In the genomic region with DNA sequence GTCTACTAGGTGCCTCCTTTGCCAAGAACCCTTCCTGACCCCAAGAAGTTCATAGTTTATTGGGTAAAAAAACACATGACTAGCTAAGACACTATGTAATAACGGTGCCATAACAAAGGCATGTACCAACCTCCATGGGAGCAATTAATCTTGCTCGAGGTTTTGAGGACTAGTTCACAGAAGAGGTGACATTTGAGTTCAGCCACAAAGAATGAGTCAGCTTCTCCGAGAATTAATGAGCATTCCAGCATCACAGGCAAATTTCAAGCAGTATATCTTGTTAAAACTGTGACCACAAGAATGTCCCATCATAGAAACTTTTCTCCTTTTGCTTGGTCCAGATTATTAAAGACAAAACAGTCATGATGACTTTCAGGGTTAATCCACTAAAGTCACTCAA, we compare ENCODE assay signal across 9 cellular contexts.
DNase-seq lines count a peak whose midpoint lies in the region; ATAC-seq, FAIRE-seq and TF ChIP-seq lines count a peak whose summit lies in the region.
"Had no signal": no experiment of that assay in that cellular context is flagged by ENCODE, and none has a peak within 500 bp of the region (broad histone marks: within the 10 kb centered on the region; RNA-seq: fewer than 3 reads in every experiment).

No MANE protein-coding gene starts in this region.

- WGBS in thyroid gland, 2 donors: 61 to 65% methylated on average over 3 of the region's 3 CpGs

- H3K4me1 Mint-ChIP-seq in activated T-helper 17 cell treated with anti-CD3 and anti-CD28 coated beads, Interleukin-2, amount 50 U/mL, for 72 hours: peaks cover 20% of the 10 kb centered on the region

- no peak overlapping the region for H3K4me2 ChIP-seq in keratinocyte (ENCODE audit: control insufficient read depth, extremely low read depth, insufficient read depth, low read depth, low read length)

- peak; percentile 89 for ATAC-seq in activated T-helper 17 cell treated with anti-CD3 and anti-CD28 coated beads, Interleukin-2, amount 50 U/mL, for 72 hours (replicated peaks)

- H3K4me3 ChIP-seq in keratinocyte (ENCODE audit: control insufficient read depth in 2 of 3, extremely low read depth in 1 of 3, insufficient read depth in 2 of 3, low read depth in 1 of 3, low read length in 3 of 3): no peak overlapping the region
- H3K4me3 ChIP-seq in thyroid gland (replicated peaks in 1 of 3): no peak overlapping the region

- no peak for TF ChIP-seq CTCF in keratinocyte (optimal IDR thresholded peaks at IDR 0.05 in 1 of 3, IDR thresholded peaks at IDR 0.05 in 1 of 3, conservative IDR thresholded peaks at IDR 0.05 in 1 of 3; ENCODE audit: extremely low read depth in 1 of 3, insufficient read depth in 2 of 3, low read length in 3 of 3)
- no peak for TF ChIP-seq CTCF in thyroid gland (IDR thresholded peaks at IDR 0.05)

- no peaks in the 10 kb centered on the region for H3K79me2 ChIP-seq in keratinocyte (ENCODE audit: control insufficient read depth, insufficient read depth, low read length)

- peak overlapping the region; percentile 78 for H3K4me3 Mint-ChIP-seq in activated T-helper 17 cell treated with anti-CD3 and anti-CD28 coated beads, Interleukin-2, amount 50 U/mL, for 72 hours

- peak; percentile 46 for FAIRE-seq in keratinocyte (lab: Jason Lieb, UNC)

- H3K27ac Mint-ChIP-seq in activated T-helper 17 cell treated with anti-CD3 and anti-CD28 coated beads, Interleukin-2, amount 50 U/mL, for 72 hours: peak overlapping the region; percentile 97

- H3K4me1 ChIP-seq in keratinocyte (ENCODE audit: control insufficient read depth, extremely low read depth, insufficient read depth, low read length) (peaks cover 9% of the 10 kb centered on the region), thyroid gland (no peaks in the 10 kb centered on the region)

- no peaks in the 10 kb centered on the region for H3K9me1 ChIP-seq in keratinocyte (ENCODE audit: control insufficient read depth, extremely low read depth, insufficient read depth, low read length)

- H3K27ac ChIP-seq in keratinocyte (ENCODE audit: control insufficient read depth, insufficient read depth, low read length) (no peak overlapping the region), thyroid gland (no peak overlapping the region)

- dilution Hi-C loops in keratinocyte (cut with MboI; ENCODE audit: extremely low pct_ligation_motif_present, low sequenced_read_pairs): no loop called here

- H3K36me3 Mint-ChIP-seq in activated T-helper 17 cell treated with anti-CD3 and anti-CD28 coated beads, Interleukin-2, amount 50 U/mL, for 72 hours (ENCODE audit: low read depth): peaks cover 6% of the 10 kb centered on the region

- intact Hi-C loops in thyroid gland (cut with DNase I): no loop called here

- H3K9me3 Mint-ChIP-seq in activated T-helper 17 cell treated with anti-CD3 and anti-CD28 coated beads, Interleukin-2, amount 50 U/mL, for 72 hours: no peaks in the 10 kb centered on the region

- H3K27me3 Mint-ChIP-seq in activated T-helper 17 cell treated with anti-CD3 and anti-CD28 coated beads, Interleukin-2, amount 50 U/mL, for 72 hours: no peaks in the 10 kb centered on the region

- no peak overlapping the region for H3K9ac ChIP-seq in keratinocyte (ENCODE audit: control insufficient read depth, extremely low read depth, insufficient read depth, low read length)

- no peak overlapping the region for H2AFZ ChIP-seq in keratinocyte (ENCODE audit: control insufficient read depth, low read length)

- H3K36me3 ChIP-seq in keratinocyte (ENCODE audit: control insufficient read depth in 2 of 2, extremely low read depth in 1 of 2, insufficient read depth in 2 of 2, low read length in 2 of 2): no peaks in the 10 kb centered on the region
- no peaks in the 10 kb centered on the region for H3K36me3 ChIP-seq in thyroid gland

- no peaks in the 10 kb centered on the region for H4K20me1 ChIP-seq in keratinocyte (ENCODE audit: control insufficient read depth, extremely low read depth, insufficient read depth, low read length)

- no peaks in the 10 kb centered on the region for H3K9me3 ChIP-seq in keratinocyte (ENCODE audit: control insufficient read depth, low read depth, low read length)
- H3K9me3 ChIP-seq in thyroid gland: no peaks in the 10 kb centered on the region

- TF ChIP-seq POLR2A in thyroid gland (IDR thresholded peaks at IDR 0.05): no peak

- DNase-seq in AG08396 (ENCODE audit: low spot score) (peak; percentile 27), HT1080 (ENCODE audit: low read depth) (peak; percentile 89), keratinocyte (ENCODE audit: low read depth, low spot score) (peak; percentile 23), SHP77 treated with DMSO at 0.1 percent for 48 hours (lab: John Stamatoyannopoulos, UW) (no peak), thyroid gland (no peak), globus pallidus (ENCODE audit: low spot score) (no peak), superior temporal gyrus (ENCODE audit: extremely low spot score) (no peak)
- DNase-seq: effector memory CD4-positive, alpha-beta T cell had no signal

- H3K27me3 ChIP-seq in keratinocyte (ENCODE audit: control insufficient read depth, extremely low read depth, insufficient read depth, low read length): no peaks in the 10 kb centered on the region
- H3K27me3 ChIP-seq in thyroid gland: no peaks in the 10 kb centered on the region

Comparison
In these comparisons a context has a peak if more than half of its experiments do, and no peak if none do; other contexts are left out.
1. DNase-seq: peak in AG08396 (single experiment), HT1080 (single experiment) and keratinocyte (single experiment); none in SHP77 treated with DMSO at 0.1 percent for 48 hours (single experiment), thyroid gland (0 of 2), globus pallidus (single experiment) and superior temporal gyrus (single experiment).